In the genomic region with DNA sequence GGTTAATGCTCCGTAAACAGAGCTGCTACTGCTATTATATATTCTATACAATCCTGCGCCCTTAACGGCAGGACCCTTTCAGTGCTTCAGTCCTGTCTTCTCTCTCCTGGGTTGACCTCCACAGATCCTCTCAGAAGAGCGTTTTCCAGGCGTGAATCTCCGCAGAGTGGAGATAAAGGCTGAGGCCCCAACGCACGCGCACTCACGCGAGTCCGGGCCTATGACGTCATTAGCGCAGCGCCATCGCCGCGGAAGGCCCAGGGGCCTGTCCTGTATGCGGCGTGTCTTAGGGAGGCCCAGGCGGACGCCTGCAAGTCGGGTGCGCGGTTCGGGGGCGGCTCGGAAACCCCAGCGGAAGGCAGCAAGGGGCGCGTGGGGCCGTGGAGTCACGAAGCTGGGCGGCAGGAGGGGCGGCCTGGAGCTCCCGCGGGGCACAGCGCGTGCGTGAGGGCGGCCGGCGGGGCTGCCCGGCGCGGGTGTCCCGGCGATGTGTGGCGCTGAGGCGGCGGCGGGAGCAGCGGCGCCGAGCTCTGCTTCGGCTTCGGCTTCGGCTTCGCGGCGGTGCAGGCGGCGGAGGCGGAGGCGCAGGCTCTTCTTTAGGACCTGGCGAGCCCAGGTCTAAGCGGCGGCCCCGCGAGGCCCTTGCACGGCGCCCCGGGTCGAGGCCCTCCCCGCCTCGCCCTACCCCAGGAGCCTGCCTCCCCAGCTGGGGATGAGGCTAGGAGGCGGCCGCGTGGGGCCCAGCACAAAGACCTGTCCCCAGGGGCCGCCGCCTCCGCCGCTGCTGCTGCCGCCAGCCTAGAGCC, we compare ENCODE assay signal across 8 cellular contexts. TPM values are rescaled to one million over a fixed set of nuclear protein-coding genes. Genes with fewer than 3 reads are reported as not detected.
DNase-seq lines count a peak whose midpoint lies in the region; ATAC-seq lines count a peak whose summit lies in the region.

MAPKAPK5 (plus strand) TSS at position 479 of the 806 bp plus-strand sequence. CDS start 506 bp downstream, outside the sequence.

- peaks cover 51% of the 10 kb centered on the region for H3K4me1 Mint-ChIP-seq in activated CD4-positive, alpha-beta T cell treated with anti-CD3 and anti-CD28 coated beads, Interleukin-2, amount 10 ng/mL, durations not matched to agents 7 days and 5 days

- no peaks in the 10 kb centered on the region for H3K9me3 Mint-ChIP-seq in activated CD4-positive, alpha-beta T cell treated with anti-CD3 and anti-CD28 coated beads, Interleukin-2, amount 10 ng/mL, durations not matched to agents 7 days and 5 days

- ATAC-seq in GM19351 (IDR thresholded peaks at IDR 0.05; ENCODE audit: unreplicated experiment) (peak; percentile 75), HG03520 (IDR thresholded peaks at IDR 0.05; ENCODE audit: unreplicated experiment) (peak; percentile 81)

- peaks cover 40% of the 10 kb centered on the region for H3K36me3 Mint-ChIP-seq in activated CD4-positive, alpha-beta T cell treated with anti-CD3 and anti-CD28 coated beads, Interleukin-2, amount 10 ng/mL, durations not matched to agents 7 days and 5 days (ENCODE audit: low read depth)

- CTCF ChIA-PET in activated CD4-positive, alpha-beta T cell treated with anti-CD3 and anti-CD28 coated beads, Interleukin-2, amount 10 ng/mL, durations not matched to agents 7 days and 5 days (lab: Charles Lee): interaction anchor here (1.5 to 1.8 kb wide), 2 partner anchors 29 to 553 kb away, joined by 3 to 4 read pairs; no protein-coding TSS in a partner anchor

- H3K4me3 Mint-ChIP-seq in activated CD4-positive, alpha-beta T cell treated with anti-CD3 and anti-CD28 coated beads, Interleukin-2, amount 10 ng/mL, durations not matched to agents 7 days and 5 days: peak within 1 kb of the TSS; percentile 92

- H3K27ac Mint-ChIP-seq in activated CD4-positive, alpha-beta T cell treated with anti-CD3 and anti-CD28 coated beads, Interleukin-2, amount 10 ng/mL, durations not matched to agents 7 days and 5 days: peak within 1 kb of the TSS; percentile 99

- POLR2A ChIA-PET in activated CD4-positive, alpha-beta T cell treated with anti-CD3 and anti-CD28 coated beads, Interleukin-2, amount 10 ng/mL, durations not matched to agents 7 days and 5 days (lab: Charles Lee): interaction anchor here (0.7 kb wide), 2 partner anchors 172 to 274 kb away, joined by 3 read pairs; partner anchors contain the start of gene ERP29

- DNase-seq in C1 segment of cervical spinal cord (lab: John Stamatoyannopoulos, UW) (peak; percentile 51 to 93 (median 88)), NCI-H69 (lab: John Stamatoyannopoulos, UW) (peak; percentile 97), cortex of kidney (lab: John Stamatoyannopoulos, UW) (peak; percentile 51), left kidney (ENCODE audit: low read depth, low spot score) (peak; percentile 98)
- DNase-seq in activated CD4-positive, alpha-beta T cell treated with anti-CD3 and anti-CD28 coated beads, Interleukin-2, amount 10 ng/mL, durations not matched to agents 7 days and 5 days: peak; percentile 96
- DNase-seq in stimulated activated CD4-positive, alpha-beta T cell treated with anti-CD3 and anti-CD28 coated beads, Interleukin-1b, Interleukin-23, amount 100 ng/mL, for 48 hours: peak; percentile 96

- H3K27me3 Mint-ChIP-seq in activated CD4-positive, alpha-beta T cell treated with anti-CD3 and anti-CD28 coated beads, Interleukin-2, amount 10 ng/mL, durations not matched to agents 7 days and 5 days: no peaks in the 10 kb centered on the region

RNA-seq across cellular contexts. Expression of gene MAPKAPK5, which starts in this region (rescaled TPM):
- 10 to 100 TPM; 43.7 to 47.6 TPM for total RNA-seq in activated CD4-positive, alpha-beta T cell treated with anti-CD3 and anti-CD28 coated beads, Interleukin-2, amount 10 ng/mL, durations not matched to agents 7 days and 5 days

Comparison
In these comparisons a context has a peak if more than half of its experiments do, and no peak if none do; other contexts are left out.
1. Peak in every context shown above with its lines: DNase-seq and ATAC-seq.